9 cellular contexts compared by ENCODE assay signal in genomic region chr1:217090073-217090911, GRCh38.
A peak's percentile ranks its signal among the peaks of the same experiment; 100 is the strongest.
DNase-seq lines count a peak whose midpoint lies in the region; ATAC-seq and TF ChIP-seq lines count a peak whose summit lies in the region.
"Had no signal": no experiment of that assay in that cellular context is flagged by ENCODE, and none has a peak within 500 bp of the region (broad histone marks: within the 10 kb centered on the region; RNA-seq: fewer than 3 reads in every experiment).

No MANE protein-coding gene starts in this region.

- H3K4me3 ChIP-seq in endodermal cell (ENCODE audit: low read length) = peak overlapping the region; percentile 77
- H3K4me3 ChIP-seq in naive thymus-derived CD4-positive, alpha-beta T cell (ENCODE audit: low read length) = no peak overlapping the region

- CTCF ChIA-PET in naive thymus-derived CD4-positive, alpha-beta T cell (lab: Charles Lee) = no interaction called here

- H3K36me3 ChIP-seq in endodermal cell (ENCODE audit: control insufficient read depth, insufficient read depth, low read length) = no peaks in the 10 kb centered on the region
- no peaks in the 10 kb centered on the region for H3K36me3 ChIP-seq in naive thymus-derived CD4-positive, alpha-beta T cell (ENCODE audit: control insufficient read depth in 2 of 3, insufficient read depth in 3 of 3, low read length in 3 of 3)

- POLR2A ChIA-PET in naive thymus-derived CD4-positive, alpha-beta T cell (lab: Charles Lee) = no interaction called here

- intact Hi-C loops in naive thymus-derived CD4-positive, alpha-beta T cell (cut with micrococcal nuclease) = no loop called here

- H3K27ac ChIP-seq in endodermal cell (ENCODE audit: low read depth, low read length) = no peak overlapping the region
- no peak overlapping the region for H3K27ac ChIP-seq in naive thymus-derived CD4-positive, alpha-beta T cell (ENCODE audit: low read depth, low read length)

- H3K27ac Mint-ChIP-seq in stimulated activated naive CD8-positive, alpha-beta T cell treated with anti-CD3 and anti-CD28 coated beads, Interleukin-15, amount 100 ng/mL, for 72 hours = peak overlapping the region in 1 of 2 donors; percentile 40
- H3K27ac Mint-ChIP-seq in endodermal cell = no peak overlapping the region
- H3K27ac Mint-ChIP-seq in naive thymus-derived CD4-positive, alpha-beta T cell = no peak overlapping the region

- TF ChIP-seq CTCF in endodermal cell (conservative IDR thresholded peaks at IDR 0.05) = no peak

- no peak overlapping the region for H3K9ac ChIP-seq in endodermal cell (ENCODE audit: extremely low read depth, low read length, poor library complexity, severe bottlenecking)

- H3K9me3 Mint-ChIP-seq in stimulated activated naive CD8-positive, alpha-beta T cell treated with anti-CD3 and anti-CD28 coated beads, Interleukin-15, amount 100 ng/mL, for 72 hours = peaks cover 9 to 12% of the 10 kb centered on the region in 2 donors
- no peaks in the 10 kb centered on the region for H3K9me3 Mint-ChIP-seq in endodermal cell
- H3K9me3 Mint-ChIP-seq in naive thymus-derived CD4-positive, alpha-beta T cell = peaks cover 0 to 22% (median 3%) of the 10 kb centered on the region in 11 donors

- ATAC-seq in stimulated activated naive CD8-positive, alpha-beta T cell treated with anti-CD3 and anti-CD28 coated beads, Interleukin-15, amount 100 ng/mL, for 72 hours = no peak
- ATAC-seq in stimulated activated naive CD8-positive, alpha-beta T cell treated with anti-CD3 and anti-CD28 coated beads, Interleukin-15, Interleukin-2, amounts not matched to agents 100 U/mL and 50 U/mL, for 24 hours = no peak
- ATAC-seq in naive thymus-derived CD4-positive, alpha-beta T cell = no peak
- no peak for ATAC-seq in GM21619 (IDR thresholded peaks at IDR 0.05; ENCODE audit: unreplicated experiment)
- no peak for ATAC-seq in HG03432 (IDR thresholded peaks at IDR 0.05; ENCODE audit: unreplicated experiment)

- peaks cover 3% of the 10 kb centered on the region for H3K4me1 ChIP-seq in endodermal cell (ENCODE audit: control insufficient read depth, insufficient read depth, low read length)
- no peaks in the 10 kb centered on the region for H3K4me1 ChIP-seq in naive thymus-derived CD4-positive, alpha-beta T cell (ENCODE audit: control insufficient read depth in 2 of 2, insufficient read depth in 2 of 2, low read length in 2 of 2)

- peaks cover 5% of the 10 kb centered on the region for H3K4me1 Mint-ChIP-seq in stimulated activated naive CD8-positive, alpha-beta T cell treated with anti-CD3 and anti-CD28 coated beads, Interleukin-15, amount 100 ng/mL, for 72 hours
- H3K4me1 Mint-ChIP-seq in endodermal cell = peaks cover 27% of the 10 kb centered on the region
- H3K4me1 Mint-ChIP-seq in naive thymus-derived CD4-positive, alpha-beta T cell = peaks cover 0 to 7% (median 4%) of the 10 kb centered on the region in 7 donors

- H3K27me3 ChIP-seq in endodermal cell (ENCODE audit: control insufficient read depth, insufficient read depth, low read length, poor library complexity, severe bottlenecking) = peaks cover 61% of the 10 kb centered on the region
- H3K27me3 ChIP-seq in naive thymus-derived CD4-positive, alpha-beta T cell (ENCODE audit: control insufficient read depth in 2 of 2, insufficient read depth in 2 of 2, low read length in 2 of 2) = no peaks in the 10 kb centered on the region

- no peaks in the 10 kb centered on the region for H3K36me3 Mint-ChIP-seq in endodermal cell (ENCODE audit: low read depth)
- peaks cover 0 to 8% (median 0%) of the 10 kb centered on the region in 5 donors for H3K36me3 Mint-ChIP-seq in naive thymus-derived CD4-positive, alpha-beta T cell

- H3K27me3 Mint-ChIP-seq in stimulated activated naive CD8-positive, alpha-beta T cell treated with anti-CD3 and anti-CD28 coated beads, Interleukin-15, amount 100 ng/mL, for 72 hours = peaks cover 55% of the 10 kb centered on the region
- H3K27me3 Mint-ChIP-seq in endodermal cell (ENCODE audit: insufficient read depth) = peaks cover 77% of the 10 kb centered on the region
- peaks cover 34 to 57% (median 42%) of the 10 kb centered on the region in 5 donors for H3K27me3 Mint-ChIP-seq in naive thymus-derived CD4-positive, alpha-beta T cell

- H3K4me3 Mint-ChIP-seq in stimulated activated naive CD8-positive, alpha-beta T cell treated with anti-CD3 and anti-CD28 coated beads, Interleukin-15, amount 100 ng/mL, for 72 hours = peak overlapping the region; percentile 37
- H3K4me3 Mint-ChIP-seq in endodermal cell = peak overlapping the region; percentile 62
- H3K4me3 Mint-ChIP-seq in naive thymus-derived CD4-positive, alpha-beta T cell = peak overlapping the region in 7 of 10 donors; percentile 32 to 65 (median 52)

- DNase-seq in stimulated activated naive CD8-positive, alpha-beta T cell treated with anti-CD3 and anti-CD28 coated beads, Interleukin-15, amount 100 ng/mL, for 72 hours = no peak
- DNase-seq in stimulated activated naive CD8-positive, alpha-beta T cell treated with anti-CD3 and anti-CD28 coated beads, Interleukin-15, Interleukin-2, amounts not matched to agents 100 U/mL and 50 U/mL, for 24 hours = no peak
- DNase-seq in endodermal cell = peak; percentile 50
- DNase-seq in naive thymus-derived CD4-positive, alpha-beta T cell = no peak
- DNase-seq in glomerular visceral epithelial cell (ENCODE audit: extremely low spot score) = no peak
- DNase-seq in DMS79 (lab: John Stamatoyannopoulos, UW) = no peak
- DNase-seq: activated CD4-positive, alpha-beta T cell treated with anti-CD3 and anti-CD28 coated beads for 4 hours had no signal

- H3K9me3 ChIP-seq in endodermal cell (ENCODE audit: control insufficient read depth, low read length) = no peaks in the 10 kb centered on the region
- H3K9me3 ChIP-seq in naive thymus-derived CD4-positive, alpha-beta T cell (ENCODE audit: control insufficient read depth in 2 of 3, low read length in 3 of 3) = no peaks in the 10 kb centered on the region

- WGBS in endodermal cell (ENCODE audit: insufficient coverage in 1 of 2, insufficient read length in 1 of 2), 2 experiments = 35 to 56% methylated on average over 7 to 24 of the region's 24 CpGs
